In the genomic region with DNA sequence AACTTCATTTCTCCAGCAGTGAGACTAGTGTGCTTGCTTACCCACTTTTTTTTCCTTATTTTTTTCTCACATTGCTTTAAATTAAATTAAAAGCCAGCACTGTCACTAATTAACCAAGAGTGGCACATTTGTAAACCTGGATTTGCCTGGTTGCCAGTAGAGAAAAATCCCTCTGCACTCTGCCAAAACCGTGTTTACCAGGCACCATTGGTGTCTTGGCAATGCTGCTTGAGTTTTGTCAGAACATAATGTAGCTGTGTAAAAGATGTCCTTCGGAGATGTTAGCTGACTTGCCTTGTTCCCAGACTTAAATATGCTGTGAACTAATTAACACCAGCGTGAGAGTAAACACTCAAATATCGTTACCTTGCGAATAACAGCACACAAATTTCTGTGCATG, we compare ENCODE assay signal across 21 cellular contexts.
DNase-seq lines count a peak whose midpoint lies in the region; ATAC-seq and TF ChIP-seq lines count a peak whose summit lies in the region.
"Had no signal": no experiment of that assay in that cellular context is flagged by ENCODE, and none has a peak within 500 bp of the region (broad histone marks: within the 10 kb centered on the region; RNA-seq: fewer than 3 reads in every experiment).

No MANE protein-coding gene starts in this region.

- no peaks in the 10 kb centered on the region for H3K9me3 ChIP-seq in prostate gland
- H3K9me3 ChIP-seq: BE2C had no signal

- no peak for TF ChIP-seq POLR2A in prostate gland (IDR thresholded peaks at IDR 0.05)

- H3K4me3 ChIP-seq in prostate gland = no peak overlapping the region

- WGBS in prostate gland = 29% methylated on average over 5 of the region's 5 CpGs

- intact Hi-C loops in prostate gland (cut with DNase I) (no loop called here), cardiac septum (cut with DNase I) (no loop called here)

- H3K27ac ChIP-seq in cingulate gyrus (ENCODE audit: low read depth, low read length) (peak overlapping the region; percentile 4), prostate gland (no peak overlapping the region)
- H3K27ac ChIP-seq: 22Rv1 had no signal

- no peaks in the 10 kb centered on the region for H3K4me1 ChIP-seq in prostate gland (replicated peaks)
- H3K4me1 ChIP-seq: BE2C had no signal

- no peaks in the 10 kb centered on the region for H3K36me3 ChIP-seq in prostate gland
- H3K36me3 ChIP-seq: BE2C had no signal

- DNase-seq in NCI-H1694 treated with DMSO at 0.1 percent for 48 hours (lab: John Stamatoyannopoulos, UW) (peak; percentile 31), NCI-H1694 (lab: John Stamatoyannopoulos, UW) (no peak), prostate gland (ENCODE audit: low spot score) (peak; percentile 23), cardiac septum (ENCODE audit: low spot score) (no peak)
- DNase-seq: BE2C; CD8-positive, alpha-beta memory T cell; DMS79 treated with DMSO at 0.1 percent for 48 hours; Karpas-422; NCI-H1092 treated with DMSO at 0.1 percent for 48 hours; NCI-H1436; NCI-H2029 treated with DMSO at 0.1 percent for 48 hours; NCI-H2227 treated with DMSO at 0.1 percent for 48 hours; NCI-H524; NCI-H774; RPMI8226; SHP77 had no signal

- no peak for TF ChIP-seq CTCF in prostate gland (IDR thresholded peaks at IDR 0.05)

- no peaks in the 10 kb centered on the region for H3K27me3 ChIP-seq in prostate gland (replicated peaks; ENCODE audit: insufficient read depth)
- H3K27me3 ChIP-seq: BE2C had no signal

- ATAC-seq in HG03432 (IDR thresholded peaks at IDR 0.05; ENCODE audit: unreplicated experiment) = no peak
- no peak for ATAC-seq in HG02870 (IDR thresholded peaks at IDR 0.05; ENCODE audit: unreplicated experiment)
- ATAC-seq: HepG2 had no signal

Comparison
In these comparisons a context has a peak if more than half of its experiments do, and no peak if none do; other contexts are left out.
1. DNase-seq: peak in NCI-H1694 treated with DMSO at 0.1 percent for 48 hours (single experiment) and prostate gland (single experiment); none in NCI-H1694 (single experiment) and cardiac septum (single experiment).